8 cellular contexts compared by ENCODE assay signal in the genomic region with DNA sequence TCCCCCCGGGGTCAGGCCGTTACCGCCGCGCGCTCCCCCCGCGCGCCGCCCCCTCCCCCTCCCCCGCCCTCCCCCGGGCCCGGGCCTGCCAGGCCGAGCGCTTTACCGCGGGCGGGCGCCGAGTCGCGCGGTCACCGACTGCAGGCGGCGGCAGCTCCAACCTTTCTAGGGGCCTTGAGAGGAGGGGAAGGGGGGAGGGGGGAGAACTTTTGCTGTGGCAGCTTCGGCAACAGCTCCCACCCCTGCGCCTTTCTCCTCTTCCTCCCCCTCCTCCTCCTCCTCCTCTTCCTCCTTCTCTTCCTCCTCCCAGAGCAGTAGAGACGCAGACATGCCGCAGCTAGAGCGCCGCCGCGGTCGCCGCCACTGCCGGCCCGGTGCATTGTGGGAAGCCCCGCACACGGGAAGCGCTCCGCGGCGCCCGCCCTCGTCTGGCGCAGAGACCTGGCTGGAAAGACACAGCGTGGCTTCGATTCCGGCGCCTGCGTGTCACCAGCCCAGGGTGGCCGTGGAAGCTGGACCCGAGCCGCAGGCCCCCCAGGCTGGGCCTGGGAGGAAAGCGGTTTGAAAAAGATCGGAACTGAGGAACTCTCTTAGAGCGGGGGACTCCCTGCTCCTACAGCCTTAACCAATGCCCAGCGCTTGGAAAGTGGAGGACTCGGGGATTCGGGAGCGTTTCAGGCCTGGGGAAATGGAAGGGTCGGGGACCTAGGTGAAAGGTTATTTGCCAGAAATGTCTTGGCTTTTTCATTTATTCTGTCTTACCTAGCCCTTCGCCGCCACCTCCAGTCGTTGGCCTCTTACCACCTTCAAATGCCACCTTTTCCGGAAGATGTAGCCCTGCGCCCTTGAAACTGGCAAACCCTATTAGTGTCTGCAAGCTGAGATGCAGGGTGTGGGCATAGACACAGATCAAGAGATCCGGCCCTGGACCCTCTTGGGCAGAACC. TPM values are rescaled to one million over a fixed set of nuclear protein-coding genes. Genes with fewer than 3 reads are reported as not detected.
A peak's percentile ranks its signal among the peaks of the same experiment; 100 is the strongest.
DNase-seq lines count a peak whose midpoint lies in the region; ATAC-seq and TF ChIP-seq lines count a peak whose summit lies in the region.

A gene with protein sequence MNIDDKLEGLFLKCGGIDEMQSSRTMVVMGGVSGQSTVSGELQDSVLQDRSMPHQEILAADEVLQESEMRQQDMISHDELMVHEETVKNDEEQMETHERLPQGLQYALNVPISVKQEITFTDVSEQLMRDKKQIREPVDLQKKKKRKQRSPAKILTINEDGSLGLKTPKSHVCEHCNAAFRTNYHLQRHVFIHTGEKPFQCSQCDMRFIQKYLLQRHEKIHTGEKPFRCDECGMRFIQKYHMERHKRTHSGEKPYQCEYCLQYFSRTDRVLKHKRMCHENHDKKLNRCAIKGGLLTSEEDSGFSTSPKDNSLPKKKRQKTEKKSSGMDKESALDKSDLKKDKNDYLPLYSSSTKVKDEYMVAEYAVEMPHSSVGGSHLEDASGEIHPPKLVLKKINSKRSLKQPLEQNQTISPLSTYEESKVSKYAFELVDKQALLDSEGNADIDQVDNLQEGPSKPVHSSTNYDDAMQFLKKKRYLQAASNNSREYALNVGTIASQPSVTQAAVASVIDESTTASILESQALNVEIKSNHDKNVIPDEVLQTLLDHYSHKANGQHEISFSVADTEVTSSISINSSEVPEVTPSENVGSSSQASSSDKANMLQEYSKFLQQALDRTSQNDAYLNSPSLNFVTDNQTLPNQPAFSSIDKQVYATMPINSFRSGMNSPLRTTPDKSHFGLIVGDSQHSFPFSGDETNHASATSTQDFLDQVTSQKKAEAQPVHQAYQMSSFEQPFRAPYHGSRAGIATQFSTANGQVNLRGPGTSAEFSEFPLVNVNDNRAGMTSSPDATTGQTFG (minus strand): TSS at position 330 of the 946 bp plus-strand sequence. CDS start 61,685 bp downstream, outside the sequence.

- H3K79me2 ChIP-seq in hepatocyte: peaks cover 51% of the 10 kb centered on the region

- H3K9me2 ChIP-seq in hepatocyte (replicated peaks; ENCODE audit: insufficient read depth): no peaks in the 10 kb centered on the region

- ATAC-seq in GM18502 (IDR thresholded peaks at IDR 0.05; ENCODE audit: poor library complexity, unreplicated experiment): peak; percentile 87
- ATAC-seq in HG02970 (IDR thresholded peaks at IDR 0.05; ENCODE audit: low FRiP score, unreplicated experiment): peak; percentile 84
- peak; percentile 99 for ATAC-seq in aorta (ENCODE audit: low FRiP score)

- under 1% methylated on average over 41 of the region's 69 CpGs for WGBS in hepatocyte (ENCODE audit: low lambda C conversion rate, missing lambda C conversion rate)
- 0 to 1% methylated on average over 62 to 69 of the region's 69 CpGs for WGBS in aorta, 2 donors

- H3K27me3 ChIP-seq in hepatocyte (no peaks in the 10 kb centered on the region), aorta (ENCODE audit: control insufficient read depth in 1 of 2, insufficient read depth in 2 of 2, low read length in 1 of 2) (no peaks in the 10 kb centered on the region)

- H3K36me3 ChIP-seq in hepatocyte (replicated peaks; ENCODE audit: insufficient read depth, low read depth) (no peaks in the 10 kb centered on the region), aorta (ENCODE audit: control insufficient read depth in 1 of 2, insufficient read depth in 2 of 2, low read length in 1 of 2) (no peaks in the 10 kb centered on the region)

- H3K4me3 ChIP-seq in astrocyte of the cerebellum (ENCODE audit: low read depth, low read length) (peak within 1 kb of the TSS; percentile 83), hepatocyte (peak within 1 kb of the TSS; percentile 47), aorta (ENCODE audit: low read length in 2 of 2) (peak within 1 kb of the TSS; percentile 87 to 93)

- H2AFZ ChIP-seq in hepatocyte: peak within 1 kb of the TSS; percentile 72

- peak; percentile 89 to 96 for DNase-seq in NCI-H2081 (lab: John Stamatoyannopoulos, UW)
- DNase-seq in T-helper 9 cell: peak; percentile 85
- peak; percentile 59 for DNase-seq in astrocyte of the cerebellum (ENCODE audit: low read depth)
- peak; percentile 94 for DNase-seq in hepatocyte (ENCODE audit: low spot score)
- DNase-seq in renal cortical epithelial cell (ENCODE audit: low read depth): peak; percentile 57
- DNase-seq in aorta: peak; percentile 95 to 97

- H3K4me2 ChIP-seq in hepatocyte: peak within 1 kb of the TSS; percentile 88

- H3K4me1 ChIP-seq in hepatocyte (ENCODE audit: insufficient read depth) (peaks cover 24% of the 10 kb centered on the region), aorta (ENCODE audit: control insufficient read depth in 1 of 2, insufficient read depth in 2 of 2, low read length in 2 of 2) (peaks cover 5 to 7% of the 10 kb centered on the region in 2 donors)

- peak within 1 kb of the TSS; percentile 97 for H3K27ac ChIP-seq in hepatocyte
- peak within 1 kb of the TSS; percentile 30 to 75 for H3K27ac ChIP-seq in aorta (ENCODE audit: low read depth in 1 of 2, low read length in 2 of 2)

- TF ChIP-seq CTCF in astrocyte of the cerebellum (IDR thresholded peaks at IDR 0.05; ENCODE audit: low read depth, low read length, missing control alignments) (no peak), hepatocyte (IDR thresholded peaks at IDR 0.05; ENCODE audit: poor library complexity) (no peak)

- H4K20me1 ChIP-seq in hepatocyte (ENCODE audit: insufficient read depth, poor library complexity, severe bottlenecking): peaks cover 23% of the 10 kb centered on the region

- in situ Hi-C loops in astrocyte of the cerebellum (cut with HindIII; ENCODE audit: low sequenced_read_pairs): no loop called here

- intact Hi-C loops in aorta (cut with DNase I): loop anchor here in 1 of 2 donors (5.0 kb wide), 1 partner anchor 62 kb away; no protein-coding TSS in a partner anchor

- no peaks in the 10 kb centered on the region for H3K9me3 ChIP-seq in hepatocyte (ENCODE audit: low read depth)
- no peaks in the 10 kb centered on the region for H3K9me3 ChIP-seq in aorta (ENCODE audit: control insufficient read depth, low read length)

RNA-seq across cellular contexts. Expression of the gene that starts here (rescaled TPM):
- total RNA-seq in hepatocyte (30.3 and 35.7 TPM in 2 replicates), renal cortical epithelial cell (28.3 and 51.8 TPM in 2 replicates), aorta (10 to 100 TPM; 53.8 to 63.8 TPM)
- polyA plus RNA-seq in hepatocyte (20.9 and 23.2 TPM in 2 replicates), aorta (1 to 10 TPM; 5.3 to 5.4 TPM)

Comparison
In these comparisons a context has a peak if more than half of its experiments do, and no peak if none do; other contexts are left out.
1. Peak in every context shown above with its lines: DNase-seq, ATAC-seq, H3K4me3 ChIP-seq and H3K27ac ChIP-seq.